ENCODE assay signal across 8 cellular contexts in genomic region chrX:154379569-154379951, GRCh38. TPM values are rescaled to one million over a fixed set of nuclear protein-coding genes. Genes with fewer than 3 reads are reported as not detected.
A peak's percentile ranks its signal among the peaks of the same experiment; 100 is the strongest.
DNase-seq lines count a peak whose midpoint lies in the region; ATAC-seq and TF ChIP-seq lines count a peak whose summit lies in the region.

No MANE protein-coding gene starts in this region.

- WGBS in lung, 2 donors, result 1 to 37% methylated on average over 15 to 38 of the region's 38 CpGs

- no peak for TF ChIP-seq CTCF in cardiac muscle cell (IDR thresholded peaks at IDR 0.05; ENCODE audit: low read depth, low read length)
- no peak for TF ChIP-seq CTCF in astrocyte of the spinal cord (IDR thresholded peaks at IDR 0.05; ENCODE audit: low read depth, low read length)
- no peak for TF ChIP-seq CTCF in lung (IDR thresholded peaks at IDR 0.05; ENCODE audit: control extremely low read depth, extremely low read depth)
- TF ChIP-seq CTCF in vagina (IDR thresholded peaks at IDR 0.05), result no peak

- ATAC-seq in left ventricle myocardium superior (no peak), lung (ENCODE audit: insufficient read depth, low FRiP score) (no peak), GM18861 (IDR thresholded peaks at IDR 0.05; ENCODE audit: unreplicated experiment) (no peak), GM19397 (IDR thresholded peaks at IDR 0.05; ENCODE audit: unreplicated experiment) (no peak)

- no peak for TF ChIP-seq POLR2A in vagina (IDR thresholded peaks at IDR 0.05)

- H3K27ac ChIP-seq in cardiac muscle cell, result peak overlapping the region; percentile 99
- peak overlapping the region; percentile 97 to 99 for H3K27ac ChIP-seq in lung (ENCODE audit: low read depth in 1 of 2, low read length in 1 of 2)
- peak overlapping the region; percentile 93 for H3K27ac ChIP-seq in vagina

- H3K4me1 ChIP-seq in cardiac muscle cell (ENCODE audit: low read depth) (no peaks in the 10 kb centered on the region), lung (ENCODE audit: control insufficient read depth in 2 of 2, insufficient read depth in 2 of 2, low read length in 2 of 2) (peaks cover 0 to 7% of the 10 kb centered on the region in 2 donors), vagina (peaks cover 20% of the 10 kb centered on the region)

- H3K36me3 ChIP-seq in cardiac muscle cell (no peaks in the 10 kb centered on the region), lung (ENCODE audit: control insufficient read depth in 2 of 2, insufficient read depth in 2 of 2, low read length in 2 of 2) (no peaks in the 10 kb centered on the region), vagina (no peaks in the 10 kb centered on the region)

- H3K9me3 ChIP-seq in cardiac muscle cell (ENCODE audit: low read depth) (no peaks in the 10 kb centered on the region), lung (ENCODE audit: control insufficient read depth in 2 of 2, insufficient read depth in 1 of 2, low read length in 1 of 2) (peaks cover 0 to 4% of the 10 kb centered on the region in 2 donors), vagina (no peaks in the 10 kb centered on the region)

- H3K27me3 ChIP-seq in cardiac muscle cell (no peaks in the 10 kb centered on the region), lung (ENCODE audit: control insufficient read depth, insufficient read depth) (no peaks in the 10 kb centered on the region), vagina (no peaks in the 10 kb centered on the region)

- H3K4me3 ChIP-seq in cardiac muscle cell (peak overlapping the region; percentile 93), astrocyte of the spinal cord (ENCODE audit: low read depth, low read length) (peak overlapping the region; percentile 67), lung (peak overlapping the region; percentile 68), vagina (peak overlapping the region; percentile 68 to 83)

- in situ Hi-C loops in astrocyte of the spinal cord (cut with HindIII; ENCODE audit: low sequenced_read_pairs), result no loop called here

- intact Hi-C loops in left ventricle myocardium superior (cut with micrococcal nuclease), result no loop called here
- intact Hi-C loops in vagina (cut with DNase I), result no loop called here

- DNase-seq in cardiac muscle cell (ENCODE audit: low read depth in 1 of 2, low spot score in 1 of 2), result no peak
- DNase-seq in left ventricle myocardium superior, result no peak
- no peak for DNase-seq in astrocyte of the spinal cord (ENCODE audit: low read depth, low spot score)
- DNase-seq in lung (ENCODE audit: low spot score), result no peak
- no peak for DNase-seq in vagina (ENCODE audit: extremely low spot score in 2 of 2)
- DNase-seq in activated CD8-positive, alpha-beta memory T cell treated with anti-CD3 and anti-CD28 coated beads for 24 hours, result no peak

RNA-seq across cellular contexts. Expression of gene EMD, which starts 0.5 kb away (rescaled TPM):
- 56.9 and 66.2 TPM in 2 replicates for total RNA-seq in cardiac muscle cell
- polyA plus RNA-seq in cardiac muscle cell, result 77.7 and 91.2 TPM in 2 replicates
- 51.3 TPM for total RNA-seq in left ventricle myocardium superior
- total RNA-seq in lung, result 10 to 100 TPM; 33.0 to 66.9 TPM
- polyA plus RNA-seq in lung, result 100 to 1,000 TPM in 1 of 2 donors, 10 to 100 TPM in 1; 82.7 to 108 TPM
- 59.2 TPM for total RNA-seq in vagina

RNA-seq across cellular contexts. Expression of gene FLNA, which starts 5.1 kb away (rescaled TPM):
- total RNA-seq in cardiac muscle cell (405 and 447 TPM in 2 replicates), left ventricle myocardium superior (228 TPM), lung (1,000 to 10,000 TPM in 1 of 2 donors, 100 to 1,000 TPM in 1; 602 to 1,802 TPM), vagina (1,247 TPM)
- polyA plus RNA-seq in cardiac muscle cell (250 and 341 TPM in 2 replicates), lung (100 to 1,000 TPM; 645 to 783 TPM)

RNA-seq across cellular contexts. Expression of gene RPL10, which starts 18.6 kb away (rescaled TPM):
- total RNA-seq in cardiac muscle cell (2,299 and 4,006 TPM in 2 replicates), left ventricle myocardium superior (1,898 TPM), lung (1,000 to 10,000 TPM; 2,479 to 3,133 TPM), vagina (3,948 TPM)
- polyA plus RNA-seq in cardiac muscle cell (1,000 and 1,150 TPM in 2 replicates), lung (1,000 to 10,000 TPM; 4,111 to 4,258 TPM)

RNA-seq across cellular contexts. Expression of gene DNASE1L1, which starts 29.5 kb away (rescaled TPM):
- total RNA-seq in cardiac muscle cell, result 34.3 and 40.4 TPM in 2 replicates
- 24.8 and 26.1 TPM in 2 replicates for polyA plus RNA-seq in cardiac muscle cell
- total RNA-seq in left ventricle myocardium superior, result 58.7 TPM
- total RNA-seq in lung, result 10 to 100 TPM; 12.5 to 41.0 TPM
- polyA plus RNA-seq in lung, result 10 to 100 TPM; 28.2 to 52.3 TPM
- 52.1 TPM for total RNA-seq in vagina

RNA-seq across cellular contexts. Expression of gene TAFAZZIN, which starts 31.8 kb away (rescaled TPM):
- total RNA-seq in cardiac muscle cell (37.4 and 52.1 TPM in 2 replicates), left ventricle myocardium superior (38.0 TPM), lung (10 to 100 TPM; 28.4 to 48.9 TPM), vagina (59.2 TPM)
- polyA plus RNA-seq in cardiac muscle cell (59.7 and 65.0 TPM in 2 replicates), lung (10 to 100 TPM; 39.7 to 61.2 TPM)
